In the genomic region with DNA sequence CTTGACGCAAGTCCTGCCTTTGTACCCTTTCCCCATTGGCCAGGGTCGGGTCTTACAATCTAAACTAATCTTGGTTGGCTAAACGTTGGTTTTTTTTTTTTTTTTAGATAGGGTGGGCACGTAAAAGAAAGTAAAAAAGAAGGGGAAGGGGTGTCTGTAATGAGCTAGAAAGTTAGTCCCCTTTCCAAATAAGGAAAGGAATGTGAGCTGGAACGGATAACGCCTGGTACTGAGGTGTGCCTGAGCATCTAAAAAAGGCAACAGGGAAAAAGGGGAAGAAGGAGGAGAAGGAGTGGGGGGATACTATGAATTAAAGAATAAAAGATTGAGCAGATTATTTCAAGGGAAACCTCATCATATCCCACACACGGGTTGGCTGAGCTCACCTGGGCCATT, we compare ENCODE assay signal across 14 cellular contexts.
DNase-seq lines count a peak whose midpoint lies in the region; ATAC-seq and TF ChIP-seq lines count a peak whose summit lies in the region.
"Had no signal": no experiment of that assay in that cellular context is flagged by ENCODE, and none has a peak within 500 bp of the region (broad histone marks: within the 10 kb centered on the region; RNA-seq: fewer than 3 reads in every experiment).

No MANE protein-coding gene starts in this region.

- H4K20me1 ChIP-seq in fibroblast of lung (ENCODE audit: control insufficient read depth, extremely low read depth, insufficient read depth, low read length), result no peaks in the 10 kb centered on the region

- WGBS in prostate gland, result 65% methylated on average over 7 of the region's 7 CpGs

- TF ChIP-seq CTCF in Peyer's patch (IDR thresholded peaks at IDR 0.05) (no peak), fibroblast of lung (conservative IDR thresholded peaks at IDR 0.05 in 1 of 2, IDR thresholded peaks at IDR 0.05 in 1 of 2; ENCODE audit: low read depth in 1 of 2, low read length in 2 of 2) (no peak), prostate gland (IDR thresholded peaks at IDR 0.05) (no peak)

- peak overlapping the region; percentile 68 for H2AFZ ChIP-seq in ACC112 (ENCODE audit: low read length, unreplicated experiment)
- H2AFZ ChIP-seq in fibroblast of lung (ENCODE audit: low read length), result no peak overlapping the region

- H3K4me1 ChIP-seq in ACC112 (ENCODE audit: control insufficient read depth, insufficient read depth, low read length, unreplicated experiment), result peaks cover 30% of the 10 kb centered on the region
- peaks cover 0 to 35% (median under 1%) of the 10 kb centered on the region in 4 donors for H3K4me1 ChIP-seq in Peyer's patch
- H3K4me1 ChIP-seq in fibroblast of lung (ENCODE audit: control insufficient read depth, extremely low read depth, insufficient read depth, low read length), result peaks cover 29% of the 10 kb centered on the region
- peaks cover 7% of the 10 kb centered on the region for H3K4me1 ChIP-seq in prostate gland (replicated peaks)

- no peak overlapping the region for H3K4me3 ChIP-seq in ACC112 (ENCODE audit: low read depth, low read length)
- H3K4me3 ChIP-seq in Peyer's patch, result no peak overlapping the region
- H3K4me3 ChIP-seq in fibroblast of lung (replicated peaks in 1 of 4; ENCODE audit: control extremely low read depth in 1 of 4, insufficient read depth in 1 of 4, low read depth in 3 of 4, low read length in 4 of 4), result no peak overlapping the region
- no peak overlapping the region for H3K4me3 ChIP-seq in prostate gland
- H3K4me3 ChIP-seq: SK-N-MC had no signal

- H3K27ac ChIP-seq in ACC112 (ENCODE audit: low read depth, low read length) (peak overlapping the region; percentile 90), Peyer's patch (peak overlapping the region in 3 of 4 donors; percentile 59 to 80 (median 62)), fibroblast of lung (ENCODE audit: insufficient read depth, low read length) (peak overlapping the region; percentile 90), prostate gland (peak overlapping the region; percentile 44 to 56)
- H3K27ac ChIP-seq: SK-N-MC had no signal

- no peak for DNase-seq in Peyer's patch
- DNase-seq in fibroblast of lung (ENCODE audit: low read depth in 2 of 2), result no peak
- no peak for DNase-seq in prostate gland (ENCODE audit: low spot score)
- no peak for DNase-seq in activated CD4-positive, alpha-beta T cell treated with anti-CD3 and anti-CD28 coated beads for 1 hour
- no peak for DNase-seq in activated CD4-positive, alpha-beta T cell treated with anti-CD3 and anti-CD28 coated beads, Interleukin-2, amount 50 U/mL, for 48 hours
- DNase-seq: activated CD4-positive, CD25-positive, alpha-beta regulatory T cell; activated T-cell treated with anti-CD3 and anti-CD28 coated beads, Interleukin-2, amount 50 U/mL, for 4 hours; DMS79; effector CD8-positive, alpha-beta T cell; NCI-H1694 had no signal

- no peak overlapping the region for H3K4me2 ChIP-seq in fibroblast of lung (ENCODE audit: extremely low read depth, insufficient read depth, low read length)

- H3K79me2 ChIP-seq in ACC112 (ENCODE audit: control insufficient read depth, insufficient read depth, low read length, unreplicated experiment) (no peaks in the 10 kb centered on the region), fibroblast of lung (ENCODE audit: control insufficient read depth, insufficient read depth, low read length) (no peaks in the 10 kb centered on the region)

- intact Hi-C loops in prostate gland (cut with DNase I), result no loop called here

- H3K36me3 ChIP-seq in ACC112 (ENCODE audit: insufficient read depth, low read length), result no peaks in the 10 kb centered on the region
- H3K36me3 ChIP-seq in Peyer's patch, result no peaks in the 10 kb centered on the region
- H3K36me3 ChIP-seq in fibroblast of lung (ENCODE audit: control insufficient read depth, insufficient read depth, low read length), result no peaks in the 10 kb centered on the region
- H3K36me3 ChIP-seq in prostate gland, result no peaks in the 10 kb centered on the region

- no peak for TF ChIP-seq POLR2A in Peyer's patch (IDR thresholded peaks at IDR 0.05)
- no peak for TF ChIP-seq POLR2A in prostate gland (IDR thresholded peaks at IDR 0.05)

- H3K9ac ChIP-seq in fibroblast of lung (ENCODE audit: insufficient read depth, low read length), result peak overlapping the region; percentile 23

- H3K9me3 ChIP-seq in Peyer's patch, result no peaks in the 10 kb centered on the region
- H3K9me3 ChIP-seq in fibroblast of lung (ENCODE audit: control insufficient read depth, insufficient read depth, low read depth, low read length), result no peaks in the 10 kb centered on the region
- H3K9me3 ChIP-seq in prostate gland, result no peaks in the 10 kb centered on the region

- no peaks in the 10 kb centered on the region for H3K27me3 ChIP-seq in ACC112 (ENCODE audit: insufficient read depth, low read length)
- H3K27me3 ChIP-seq in Peyer's patch, result no peaks in the 10 kb centered on the region
- no peaks in the 10 kb centered on the region for H3K27me3 ChIP-seq in fibroblast of lung (ENCODE audit: control insufficient read depth, insufficient read depth, low read length)
- H3K27me3 ChIP-seq in prostate gland (replicated peaks; ENCODE audit: insufficient read depth), result no peaks in the 10 kb centered on the region

- ATAC-seq in HG02852 (IDR thresholded peaks at IDR 0.05; ENCODE audit: unreplicated experiment) (no peak), GM18502 (IDR thresholded peaks at IDR 0.05; ENCODE audit: poor library complexity, unreplicated experiment) (no peak)
- ATAC-seq: activated T-cell treated with anti-CD3 and anti-CD28 coated beads, Interleukin-2, amount 50 U/mL, for 4 hours had no signal
